11 cellular contexts compared by ENCODE assay signal in genomic region chr3:38579551-38580449, GRCh38.
DNase-seq lines count a peak whose midpoint lies in the region; ATAC-seq and TF ChIP-seq lines count a peak whose summit lies in the region.
"Had no signal": no experiment of that assay in that cellular context is flagged by ENCODE, and none has a peak within 500 bp of the region (broad histone marks: within the 10 kb centered on the region; RNA-seq: fewer than 3 reads in every experiment).

No MANE protein-coding gene starts in this region.

- no peaks in the 10 kb centered on the region for H3K9me3 Mint-ChIP-seq in activated CD4-positive, alpha-beta T cell treated with anti-CD3 and anti-CD28 coated beads, Interleukin-2, amount 10 ng/mL, durations not matched to agents 7 days and 5 days
- H3K9me3 Mint-ChIP-seq in type B pancreatic cell: no peaks in the 10 kb centered on the region
- H3K9me3 Mint-ChIP-seq in effector memory CD8-positive, alpha-beta T cell: no peaks in the 10 kb centered on the region

- no peak overlapping the region for H3K4me3 ChIP-seq in fibroblast of mammary gland (ENCODE audit: control insufficient read depth, low read depth, low read length)
- H3K4me3 ChIP-seq: sigmoid colon, thoracic aorta had no signal

- no peaks in the 10 kb centered on the region for H3K4me1 Mint-ChIP-seq in activated CD4-positive, alpha-beta T cell treated with anti-CD3 and anti-CD28 coated beads, Interleukin-2, amount 10 ng/mL, durations not matched to agents 7 days and 5 days
- H3K4me1 Mint-ChIP-seq in type B pancreatic cell (ENCODE audit: unreplicated experiment): peaks cover 4% of the 10 kb centered on the region
- H3K4me1 Mint-ChIP-seq in effector memory CD8-positive, alpha-beta T cell (ENCODE audit: low read depth in 2 of 2): no peaks in the 10 kb centered on the region

- CTCF ChIA-PET in activated CD4-positive, alpha-beta T cell treated with anti-CD3 and anti-CD28 coated beads, Interleukin-2, amount 10 ng/mL, durations not matched to agents 7 days and 5 days (lab: Charles Lee): no interaction called here

- no peak for TF ChIP-seq CTCF in fibroblast of mammary gland (conservative IDR thresholded peaks at IDR 0.05; ENCODE audit: control insufficient read depth, insufficient read depth, low read depth, low read length)
- no peak for TF ChIP-seq CTCF in type B pancreatic cell (conservative IDR thresholded peaks at IDR 0.05)

- POLR2A ChIA-PET in activated CD4-positive, alpha-beta T cell treated with anti-CD3 and anti-CD28 coated beads, Interleukin-2, amount 10 ng/mL, durations not matched to agents 7 days and 5 days (lab: Charles Lee): no interaction called here

- H3K36me3 Mint-ChIP-seq in activated CD4-positive, alpha-beta T cell treated with anti-CD3 and anti-CD28 coated beads, Interleukin-2, amount 10 ng/mL, durations not matched to agents 7 days and 5 days (ENCODE audit: low read depth): no peaks in the 10 kb centered on the region
- no peaks in the 10 kb centered on the region for H3K36me3 Mint-ChIP-seq in type B pancreatic cell
- no peaks in the 10 kb centered on the region for H3K36me3 Mint-ChIP-seq in effector memory CD8-positive, alpha-beta T cell (ENCODE audit: insufficient read depth)

- peak; percentile 3 for DNase-seq in activated CD4-positive, alpha-beta T cell treated with anti-CD3 and anti-CD28 coated beads, Interleukin-2, amount 10 ng/mL, durations not matched to agents 7 days and 5 days
- no peak for DNase-seq in activated CD4-positive, alpha-beta T cell treated with anti-CD3 and anti-CD28 coated beads for 48 hours
- DNase-seq in fibroblast of mammary gland (ENCODE audit: low read depth): peak; percentile 64
- DNase-seq in type B pancreatic cell (ENCODE audit: extremely low spot score, unreplicated experiment): peak; percentile 56
- no peak for DNase-seq in effector memory CD8-positive, alpha-beta T cell
- DNase-seq in NK-92 treated with Interleukin-12 subunit alpha and Interleukin-12 subunit beta, amount 100 ng/mL, for 24 hours (lab: John Stamatoyannopoulos, UW): no peak
- DNase-seq: sigmoid colon, T-helper 1 cell had no signal

- no peaks in the 10 kb centered on the region for H3K27me3 Mint-ChIP-seq in activated CD4-positive, alpha-beta T cell treated with anti-CD3 and anti-CD28 coated beads, Interleukin-2, amount 10 ng/mL, durations not matched to agents 7 days and 5 days
- no peaks in the 10 kb centered on the region for H3K27me3 Mint-ChIP-seq in type B pancreatic cell
- H3K27me3 Mint-ChIP-seq in effector memory CD8-positive, alpha-beta T cell: peaks cover 14 to 26% of the 10 kb centered on the region in 2 donors

- H3K27ac Mint-ChIP-seq in activated CD4-positive, alpha-beta T cell treated with anti-CD3 and anti-CD28 coated beads, Interleukin-2, amount 10 ng/mL, durations not matched to agents 7 days and 5 days: no peak overlapping the region
- H3K27ac Mint-ChIP-seq in type B pancreatic cell: no peak overlapping the region
- H3K27ac Mint-ChIP-seq in effector memory CD8-positive, alpha-beta T cell: no peak overlapping the region

- H3K4me3 Mint-ChIP-seq in activated CD4-positive, alpha-beta T cell treated with anti-CD3 and anti-CD28 coated beads, Interleukin-2, amount 10 ng/mL, durations not matched to agents 7 days and 5 days: no peak overlapping the region
- H3K4me3 Mint-ChIP-seq in type B pancreatic cell: no peak overlapping the region
- H3K4me3 Mint-ChIP-seq in effector memory CD8-positive, alpha-beta T cell: no peak overlapping the region

- ATAC-seq in HG03354 (IDR thresholded peaks at IDR 0.05; ENCODE audit: poor library complexity, severe bottlenecking, unreplicated experiment) (peak; percentile 51), GM21367 (IDR thresholded peaks at IDR 0.05; ENCODE audit: unreplicated experiment) (no peak)
- ATAC-seq in effector memory CD8-positive, alpha-beta T cell (replicated peaks): no peak

Comparison
In these comparisons a context has a peak if more than half of its experiments do, and no peak if none do; other contexts are left out.
1. DNase-seq: peak in activated CD4-positive, alpha-beta T cell treated with anti-CD3 and anti-CD28 coated beads, Interleukin-2, amount 10 ng/mL, durations not matched to agents 7 days and 5 days (single experiment), fibroblast of mammary gland (single experiment) and type B pancreatic cell (single experiment); none in activated CD4-positive, alpha-beta T cell treated with anti-CD3 and anti-CD28 coated beads for 48 hours (single experiment), effector memory CD8-positive, alpha-beta T cell (0 of 3) and NK-92 treated with Interleukin-12 subunit alpha and Interleukin-12 subunit beta, amount 100 ng/mL, for 24 hours (single experiment).